In the genomic region with DNA sequence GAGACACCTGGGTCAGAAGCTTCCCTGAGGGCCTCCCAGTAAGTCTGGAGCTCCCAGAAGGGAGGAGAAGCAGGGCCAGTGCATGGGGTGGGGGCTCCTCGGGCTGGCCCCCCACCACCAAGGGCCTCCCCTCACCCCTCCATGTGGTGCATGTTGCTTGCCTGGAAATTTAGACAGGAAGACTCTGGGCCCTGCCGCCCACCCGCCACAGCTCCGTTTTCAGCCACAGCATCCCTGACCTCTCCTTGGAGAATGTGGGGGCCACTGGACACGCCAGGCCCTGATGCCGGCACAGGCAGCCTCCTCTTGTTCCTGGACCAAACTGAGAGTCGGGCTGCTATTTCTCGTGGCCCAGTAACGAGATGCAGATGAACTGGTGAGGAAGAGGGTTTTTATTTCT, we compare ENCODE assay signal across 25 cellular contexts. TPM values are rescaled to one million over a fixed set of nuclear protein-coding genes. Genes with fewer than 3 reads are reported as not detected.
DNase-seq lines count a peak whose midpoint lies in the region; ATAC-seq and TF ChIP-seq lines count a peak whose summit lies in the region.
"Had no signal": no experiment of that assay in that cellular context is flagged by ENCODE, and none has a peak within 500 bp of the region (broad histone marks: within the 10 kb centered on the region; RNA-seq: fewer than 3 reads in every experiment).

No MANE protein-coding gene starts in this region.

- H3K9me3 ChIP-seq in BLaER1 treated with 17β-estradiol and CSF1 and Interleukin-3, amounts not matched to agents 10 nM and 100 nM (replicated peaks in 1 of 11), result no peaks in the 10 kb centered on the region
- no peaks in the 10 kb centered on the region for H3K9me3 ChIP-seq in WERI-Rb-1 (ENCODE audit: severe bottlenecking)

- H2AFZ ChIP-seq in GM23338, result no peak overlapping the region

- peak overlapping the region in 8 of 11 experiments; percentile 2 to 63 (median 50); a peak in 12 of 22 replicates for H3K9ac ChIP-seq in BLaER1 treated with 17β-estradiol and CSF1 and Interleukin-3, amounts not matched to agents 10 nM and 100 nM

- H3K4me1 ChIP-seq in BLaER1 treated with 17β-estradiol and CSF1 and Interleukin-3, amounts not matched to agents 10 nM and 100 nM, result peaks cover 62 to 74% (median 71%) of the 10 kb centered on the region in 10 experiments
- H3K4me1 ChIP-seq in GM23338 (ENCODE audit: insufficient read depth), result peaks cover 24% of the 10 kb centered on the region

- DNase-seq in GM23338 (ENCODE audit: low spot score), result no peak
- DNase-seq in WERI-Rb-1, result no peak
- DNase-seq in NCI-H1105 (lab: John Stamatoyannopoulos, UW), result no peak
- no peak for DNase-seq in activated CD8-positive, alpha-beta memory T cell treated with anti-CD3 and anti-CD28 coated beads, Interleukin-2, amount 50 U/mL, for 48 hours
- DNase-seq in activated naive CD4-positive, alpha-beta T cell treated with anti-CD3 and anti-CD28 coated beads for 36 hours, result no peak
- DNase-seq: activated CD8-positive, alpha-beta T cell treated with anti-CD3 and anti-CD28 coated beads for 36 hours; activated effector memory CD4-positive, alpha-beta T cell treated with Interleukin-2 at 50 U/mL for 16 hours; activated T-cell treated with anti-CD3 and anti-CD28 coated beads for 4 hours; brain microvascular endothelial cell; CD8-positive, alpha-beta memory T cell; effector memory CD4-positive, alpha-beta T cell; erythroblast; GDM1; hypothalamus; NCI-H1048; NCI-H1930; NCI-H748 treated with DMSO at 0.1 percent for 48 hours; posterior cingulate gyrus; SHP77; stimulated activated CD8-positive, alpha-beta memory T cell treated with anti-CD3 and anti-CD28 coated beads, Interleukin-4, amount 100 ng/mL, for 48 hours; trophoblast cell had no signal

- H3K27ac ChIP-seq in BLaER1 treated with 17β-estradiol and CSF1 and Interleukin-3, amounts not matched to agents 10 nM and 100 nM, result peak overlapping the region in 8 of 11 experiments; percentile 31 to 69 (median 52); a peak in 14 of 22 replicates
- no peak overlapping the region for H3K27ac ChIP-seq in GM23338 (ENCODE audit: low read depth)
- peak overlapping the region; percentile 35 for H3K27ac ChIP-seq in WERI-Rb-1
- H3K27ac ChIP-seq: brain microvascular endothelial cell had no signal

- intact Hi-C loops in activated naive CD4-positive, alpha-beta T cell treated with anti-CD3 and anti-CD28 coated beads for 36 hours (cut with micrococcal nuclease), result no loop called here

- H3K9me3 Mint-ChIP-seq in GM23338, result peaks cover 4% of the 10 kb centered on the region; the same call in 2 of the 3 replicates
- H3K9me3 Mint-ChIP-seq in nephron, result no peaks in the 10 kb centered on the region
- no peaks in the 10 kb centered on the region for H3K9me3 Mint-ChIP-seq in activated naive CD4-positive, alpha-beta T cell treated with anti-CD3 and anti-CD28 coated beads for 36 hours
- H3K9me3 Mint-ChIP-seq: activated CD8-positive, alpha-beta T cell treated with anti-CD3 and anti-CD28 coated beads for 36 hours had no signal

- H3K4me1 Mint-ChIP-seq in GM23338 (peaks cover 20% of the 10 kb centered on the region), nephron (peaks cover 3% of the 10 kb centered on the region)
- H3K4me1 Mint-ChIP-seq in activated naive CD4-positive, alpha-beta T cell treated with anti-CD3 and anti-CD28 coated beads for 36 hours (ENCODE audit: low read depth), result peaks cover 20% of the 10 kb centered on the region

- 0 out of 2 replicates have a peak, but pooled peaks cover 6% of the 10 kb centered on the region for H3F3A ChIP-seq in GM23338 (replicated peaks; ENCODE audit: low read depth)

- H3K27ac Mint-ChIP-seq in GM23338, result no peak overlapping the region; the same call in 1 of the 2 replicates
- peak overlapping the region in 2 of 3 experiments; percentile 44 to 57 for H3K27ac Mint-ChIP-seq in nephron
- H3K27ac Mint-ChIP-seq in activated naive CD4-positive, alpha-beta T cell treated with anti-CD3 and anti-CD28 coated beads for 36 hours, result no peak overlapping the region
- H3K27ac Mint-ChIP-seq: activated CD8-positive, alpha-beta T cell treated with anti-CD3 and anti-CD28 coated beads for 36 hours had no signal

- H3K4me3 ChIP-seq in BLaER1 treated with 17β-estradiol and CSF1 and Interleukin-3, amounts not matched to agents 10 nM and 100 nM, result 0 out of 20 replicates have a peak overlapping the region, but pooled peaks of 4 of the 10 experiments have one; percentile 3 to 24 (median 14)
- no peak overlapping the region for H3K4me3 ChIP-seq in GM23338
- no peak overlapping the region for H3K4me3 ChIP-seq in WERI-Rb-1 (ENCODE audit: low read depth, low read length)

- H3K4me2 ChIP-seq in BLaER1 treated with 17β-estradiol and CSF1 and Interleukin-3, amounts not matched to agents 10 nM and 100 nM, result peak overlapping the region; percentile 66 to 100 (median 83)
- H3K4me2 ChIP-seq in GM23338, result peak overlapping the region; percentile 26; the same call in 1 of the 2 replicates

- CTCF ChIA-PET in activated naive CD4-positive, alpha-beta T cell treated with anti-CD3 and anti-CD28 coated beads for 36 hours (lab: Charles Lee), result no interaction called here

- no peaks in the 10 kb centered on the region for H3K9me2 ChIP-seq in GM23338 (ENCODE audit: insufficient read depth)

- TF ChIP-seq CTCF in GM23338 (conservative IDR thresholded peaks at IDR 0.05; ENCODE audit: low read depth in 2 of 2), result no peak
- no peak for TF ChIP-seq CTCF in WERI-Rb-1 (IDR thresholded peaks at IDR 0.05; ENCODE audit: low read depth, low read length)
- TF ChIP-seq CTCF in nephron (IDR thresholded peaks at IDR 0.05; ENCODE audit: unreplicated experiment in 3 of 3), result no peak

- no peak overlapping the region; the same call in 2 of the 3 replicates for H3K4me3 Mint-ChIP-seq in GM23338
- peak overlapping the region; percentile 38 to 60 (median 43) for H3K4me3 Mint-ChIP-seq in nephron
- H3K4me3 Mint-ChIP-seq in activated naive CD4-positive, alpha-beta T cell treated with anti-CD3 and anti-CD28 coated beads for 36 hours, result no peak overlapping the region

- ATAC-seq in GM23338 (no peak), HG02763 (IDR thresholded peaks at IDR 0.05; ENCODE audit: unreplicated experiment) (no peak)
- ATAC-seq: activated CD8-positive, alpha-beta T cell treated with anti-CD3 and anti-CD28 coated beads for 36 hours had no signal

- H3K36me3 Mint-ChIP-seq in GM23338 (ENCODE audit: low read depth), result no peaks in the 10 kb centered on the region
- no peaks in the 10 kb centered on the region for H3K36me3 Mint-ChIP-seq in nephron (ENCODE audit: low read depth)
- H3K36me3 Mint-ChIP-seq in activated naive CD4-positive, alpha-beta T cell treated with anti-CD3 and anti-CD28 coated beads for 36 hours (ENCODE audit: low read depth), result peaks cover 10% of the 10 kb centered on the region

- H3K79me2 ChIP-seq in GM23338 (replicated peaks; ENCODE audit: insufficient read depth), result peaks cover 14% of the 10 kb centered on the region

- peaks cover 14 to 36% (median 24%) of the 10 kb centered on the region in 11 experiments; a peak in 20 of 22 replicates for H4K20me1 ChIP-seq in BLaER1 treated with 17β-estradiol and CSF1 and Interleukin-3, amounts not matched to agents 10 nM and 100 nM
- no peaks in the 10 kb centered on the region; the same call in 1 of the 2 replicates for H4K20me1 ChIP-seq in GM23338 (replicated peaks; ENCODE audit: insufficient read depth)

- H3K27me3 Mint-ChIP-seq in GM23338 (ENCODE audit: insufficient read depth, low read depth, poor library complexity) (peaks cover 12% of the 10 kb centered on the region), nephron (ENCODE audit: low read depth) (peaks cover 9% of the 10 kb centered on the region)
- H3K27me3 Mint-ChIP-seq in activated naive CD4-positive, alpha-beta T cell treated with anti-CD3 and anti-CD28 coated beads for 36 hours (ENCODE audit: low read depth), result no peaks in the 10 kb centered on the region
- H3K27me3 Mint-ChIP-seq: activated CD8-positive, alpha-beta T cell treated with anti-CD3 and anti-CD28 coated beads for 36 hours had no signal

- H3K27me3 ChIP-seq in BLaER1 treated with 17β-estradiol and CSF1 and Interleukin-3, amounts not matched to agents 10 nM and 100 nM, result no peaks in the 10 kb centered on the region
- H3K27me3 ChIP-seq in GM23338 (ENCODE audit: insufficient read depth), result no peaks in the 10 kb centered on the region
- no peaks in the 10 kb centered on the region for H3K27me3 ChIP-seq in WERI-Rb-1 (ENCODE audit: insufficient read depth, low read depth, severe bottlenecking)
- H3K27me3 ChIP-seq: brain microvascular endothelial cell had no signal

- peaks cover 5 to 15% (median 8%) of the 10 kb centered on the region in 11 experiments; a peak in 19 of 22 replicates for H3K36me3 ChIP-seq in BLaER1 treated with 17β-estradiol and CSF1 and Interleukin-3, amounts not matched to agents 10 nM and 100 nM
- H3K36me3 ChIP-seq in GM23338 (ENCODE audit: insufficient read depth) (no peaks in the 10 kb centered on the region), WERI-Rb-1 (peaks cover 9% of the 10 kb centered on the region)

RNA-seq across cellular contexts. Expression of a gene that starts 2.7 kb away (rescaled TPM):
- 131 and 153 TPM in 2 replicates for total RNA-seq in GM23338 (2014; rRNA removed; shearing (Covaris generic))
- 223 and 225 TPM in 2 replicates for polyA plus RNA-seq in GM23338 (2016; fragmentation: Nextera tagmentation; extraction: Ambion mirVana)
- total RNA-seq in activated naive CD4-positive, alpha-beta T cell treated with anti-CD3 and anti-CD28 coated beads for 36 hours, result 100 to 1,000 TPM; 121 to 122 TPM

RNA-seq across cellular contexts. Expression of a gene that starts 2.8 kb away (rescaled TPM):
- 53.2 and 64.3 TPM in 2 replicates for total RNA-seq in GM23338 (2014; rRNA removed; shearing (Covaris generic))
- polyA plus RNA-seq in GM23338 (2016; fragmentation: Nextera tagmentation; extraction: Ambion mirVana), result 67.7 and 80.2 TPM in 2 replicates
- 10 to 100 TPM; 31.5 to 35.2 TPM for total RNA-seq in activated naive CD4-positive, alpha-beta T cell treated with anti-CD3 and anti-CD28 coated beads for 36 hours

RNA-seq across cellular contexts. Expression of a gene that starts 8.1 kb away (rescaled TPM):
- 6.8 and 11.2 TPM in 2 replicates for total RNA-seq in GM23338 (2014; rRNA removed; shearing (Covaris generic))
- 3.5 and 4.0 TPM in 2 replicates for polyA plus RNA-seq in GM23338 (2016; fragmentation: Nextera tagmentation; extraction: Ambion mirVana)
- total RNA-seq in activated naive CD4-positive, alpha-beta T cell treated with anti-CD3 and anti-CD28 coated beads for 36 hours, result under 1 TPM; 0.10 to 0.25 TPM
- total RNA-seq: H4 had no signal

RNA-seq across cellular contexts. Expression of a gene that starts 10.3 kb away (rescaled TPM):
- total RNA-seq in GM23338 (2014; rRNA removed; shearing (Covaris generic)), result 42.2 and 44.4 TPM in 2 replicates
- 25.9 and 26.3 TPM in 2 replicates for polyA plus RNA-seq in GM23338 (2016; fragmentation: Nextera tagmentation; extraction: Ambion mirVana)
- 10 to 100 TPM; 65.9 to 66.9 TPM for total RNA-seq in activated naive CD4-positive, alpha-beta T cell treated with anti-CD3 and anti-CD28 coated beads for 36 hours

RNA-seq across cellular contexts. Expression of a gene that starts 29.1 kb away (rescaled TPM):
- total RNA-seq in GM23338 (2014; rRNA removed; shearing (Covaris generic)), result 93.8 and 129 TPM in 2 replicates
- polyA plus RNA-seq in GM23338 (2016; fragmentation: Nextera tagmentation; extraction: Ambion mirVana), result 159 and 163 TPM in 2 replicates
- total RNA-seq in activated naive CD4-positive, alpha-beta T cell treated with anti-CD3 and anti-CD28 coated beads for 36 hours, result 10 to 100 TPM; 81.9 to 84.0 TPM

Comparison
In these comparisons a context has a peak if more than half of its experiments do, and no peak if none do; other contexts are left out.
1. H3K27ac Mint-ChIP-seq: peak in nephron (2 of 3); none in GM23338 (single experiment) and activated naive CD4-positive, alpha-beta T cell treated with anti-CD3 and anti-CD28 coated beads for 36 hours (single experiment).
2. H3K4me3 Mint-ChIP-seq: peak in nephron (3 of 3); none in GM23338 (single experiment) and activated naive CD4-positive, alpha-beta T cell treated with anti-CD3 and anti-CD28 coated beads for 36 hours (single experiment).